ENCODE assay signal across 25 cellular contexts in genomic region chr1:77954521-77954920, GRCh38. TPM values are rescaled to one million over a fixed set of nuclear protein-coding genes. Genes with fewer than 3 reads are reported as not detected.
DNase-seq lines count a peak whose midpoint lies in the region; ATAC-seq, FAIRE-seq and TF ChIP-seq lines count a peak whose summit lies in the region.
"Had no signal": no experiment of that assay in that cellular context is flagged by ENCODE, and none has a peak within 500 bp of the region (broad histone marks: within the 10 kb centered on the region; RNA-seq: fewer than 3 reads in every experiment).

No MANE protein-coding gene starts in this region.

- H3K9me3 ChIP-seq in GM12878 (replicated peaks; ENCODE audit: control insufficient read depth, insufficient read depth, low read length) = no peaks in the 10 kb centered on the region
- no peaks in the 10 kb centered on the region for H3K9me3 ChIP-seq in testis
- H3K9me3 ChIP-seq: BLaER1 had no signal

- no peak overlapping the region for H3K4me3 Mint-ChIP-seq in activated T-cell treated with anti-CD3 and anti-CD28 coated beads, Interleukin-2, amount 50 U/mL, for 24 hours
- H3K4me3 Mint-ChIP-seq in activated T-cell treated with anti-CD3 and anti-CD28 coated beads, Interleukin-2, amount 50 U/mL, for 72 hours = no peak overlapping the region
- H3K4me3 Mint-ChIP-seq: CD8-positive, alpha-beta T cell; T-cell had no signal

- in situ Hi-C loops in GM12878 (cut with MboI) = no loop called here

- H3K4me1 Mint-ChIP-seq in activated T-cell treated with anti-CD3 and anti-CD28 coated beads, Interleukin-2, amount 50 U/mL, for 24 hours (ENCODE audit: low read depth) = peaks cover 44% of the 10 kb centered on the region
- H3K4me1 Mint-ChIP-seq in activated T-cell treated with anti-CD3 and anti-CD28 coated beads, Interleukin-2, amount 50 U/mL, for 72 hours (ENCODE audit: low read depth) = peaks cover 35% of the 10 kb centered on the region

- WGBS in GM12878 (ENCODE audit: insufficient coverage, insufficient replicate concordance, low lambda C conversion rate, missing lambda C conversion rate) = 98% methylated on average over 2 of the region's 2 CpGs
- 81 to 87% methylated on average over 2 of the region's 2 CpGs for WGBS in testis, 2 donors

- RAD21 ChIA-PET in GM12878 (lab: Charles Lee; ENCODE audit: unreplicated experiment) = interaction anchor here (1.7 kb wide), 1 partner anchor 21 kb away, joined by 3 read pairs; no protein-coding TSS in a partner anchor

- 0 out of 2 replicates have a peak, but pooled peaks cover under 1% of the 10 kb centered on the region for H4K20me1 ChIP-seq in GM12878 (ENCODE audit: control insufficient read depth, insufficient read depth)

- no peaks in the 10 kb centered on the region for H3K9me3 Mint-ChIP-seq in activated T-cell treated with anti-CD3 and anti-CD28 coated beads, Interleukin-2, amount 50 U/mL, for 24 hours
- no peaks in the 10 kb centered on the region for H3K9me3 Mint-ChIP-seq in activated T-cell treated with anti-CD3 and anti-CD28 coated beads, Interleukin-2, amount 50 U/mL, for 72 hours
- H3K9me3 Mint-ChIP-seq: CD8-positive, alpha-beta T cell; T-cell had no signal

- intact Hi-C loops in GM12878 (cut with micrococcal nuclease; ENCODE audit: unreplicated experiment) (no loop called here), testis (cut with DNase I; ENCODE audit: low total_unique reads) (no loop called here)

- no peak for TF ChIP-seq EP300 in GM12878 (IDR thresholded peaks at IDR 0.05; ENCODE audit: borderline replicate concordance in 1 of 2, control insufficient read depth in 1 of 2, low read depth in 2 of 2, low read length in 2 of 2)

- H3K27me3 ChIP-seq in GM12878 (replicated peaks in 1 of 2; ENCODE audit: control insufficient read depth in 2 of 2, insufficient read depth in 2 of 2, low read length in 1 of 2) (no peaks in the 10 kb centered on the region), testis (no peaks in the 10 kb centered on the region)
- H3K27me3 ChIP-seq: BLaER1 had no signal

- SMC1A ChIA-PET in GM12878 (lab: Charles Lee; ENCODE audit: uncharacterized antibody, unreplicated experiment) = interaction anchor here (0.9 to 4.8 kb wide), 4 partner anchors 7 to 51 kb away, joined by 3 to 15 read pairs (median 4); no protein-coding TSS in a partner anchor

- CTCF ChIA-PET in GM12878 (lab: Yijun Ruan, JAX) = interaction anchor here (0.8 to 2.1 kb wide), 3 partner anchors 13 to 178 kb away, joined by 3 to 5 read pairs (median 3); no protein-coding TSS in a partner anchor

- FAIRE-seq in GM12878 (lab: Jason Lieb, UNC) = no peak

- TF ChIP-seq POLR2A in GM12878 (IDR thresholded peaks at IDR 0.05; ENCODE audit: low read depth, low read length) (no peak), testis (IDR thresholded peaks at IDR 0.05) (no peak)

- H3K27ac ChIP-seq in GM12878 (ENCODE audit: control insufficient read depth, insufficient read depth) (no peak overlapping the region), testis (peak overlapping the region; percentile 15 to 63)
- H3K27ac ChIP-seq: 22Rv1, BLaER1 had no signal

- H3K4me1 ChIP-seq in GM12878 (ENCODE audit: control insufficient read depth, insufficient read depth, low read length) = peaks cover 16% of the 10 kb centered on the region
- H3K4me1 ChIP-seq in testis = peaks cover 6% of the 10 kb centered on the region

- DNase-seq in activated T-cell treated with anti-CD3 and anti-CD28 coated beads, Interleukin-2, amount 50 U/mL, for 24 hours = no peak
- DNase-seq in activated T-cell treated with anti-CD3 and anti-CD28 coated beads, Interleukin-2, amount 50 U/mL, for 72 hours = no peak
- DNase-seq in LHCN-M2 (ENCODE audit: low read depth) (peak; percentile 52), GM12878 (ENCODE audit: low read depth, low spot score) (no peak), testis (no peak), CD1c-positive myeloid dendritic cell (ENCODE audit: extremely low spot score) (no peak), medulla oblongata (ENCODE audit: extremely low spot score) (no peak)
- DNase-seq: ACHN; CD8-positive, alpha-beta T cell; DMS153; GF-D8; Kasumi-1; MM.1S; NCI-H1048; NCI-H1436; NCI-H1930; NCI-H510A treated with DMSO at 0.1 percent for 48 hours; NCI-H748 treated with DMSO at 0.1 percent for 48 hours; SIG-M5; T-cell had no signal

- TF ChIP-seq CTCF in GM12878 (IDR thresholded peaks at IDR 0.05 in 2 of 3, conservative IDR thresholded peaks at IDR 0.05 in 1 of 3; ENCODE audit: control insufficient read depth in 2 of 3, extremely low read depth in 1 of 3, insufficient read depth in 1 of 3, low read depth in 3 of 3, low read length in 3 of 3) (no peak), testis (IDR thresholded peaks at IDR 0.05) (no peak)

- H2AFZ ChIP-seq in GM12878 (ENCODE audit: control insufficient read depth, low read depth, low read length) = no peak overlapping the region

- no peak for TF ChIP-seq RAD21 in GM12878 (IDR thresholded peaks at IDR 0.05; ENCODE audit: insufficient read depth, low read depth, low read length)

- H3K79me2 ChIP-seq in GM12878 (ENCODE audit: control insufficient read depth, insufficient read depth, low read length) = peaks cover 7% of the 10 kb centered on the region

- H3K4me3 ChIP-seq in GM12878 (no peak overlapping the region), testis (no peak overlapping the region)
- H3K4me3 ChIP-seq: BLaER1 had no signal

- ATAC-seq in activated T-cell treated with anti-CD3 and anti-CD28 coated beads, Interleukin-2, amount 50 U/mL, for 72 hours (replicated peaks in 1 of 2) = no peak
- no peak for ATAC-seq in GM12878
- ATAC-seq in HG03378 (IDR thresholded peaks at IDR 0.05; ENCODE audit: unreplicated experiment) = no peak
- ATAC-seq: CD8-positive, alpha-beta T cell; HCT116; Panc1; T-cell had no signal

- H3K36me3 ChIP-seq in GM12878 (ENCODE audit: control insufficient read depth in 2 of 2, insufficient read depth in 2 of 2, low read length in 1 of 2) (peaks cover 3 to 48% of the 10 kb centered on the region in 2 experiments), testis (ENCODE audit: low read depth, missing control alignments) (no peaks in the 10 kb centered on the region)

- peaks cover 97% of the 10 kb centered on the region for H3K36me3 Mint-ChIP-seq in activated T-cell treated with anti-CD3 and anti-CD28 coated beads, Interleukin-2, amount 50 U/mL, for 24 hours (ENCODE audit: low read depth)
- peaks cover 4 to 45% of the 10 kb centered on the region in 2 donors for H3K36me3 Mint-ChIP-seq in activated T-cell treated with anti-CD3 and anti-CD28 coated beads, Interleukin-2, amount 50 U/mL, for 72 hours (ENCODE audit: insufficient read depth in 2 of 2)

- H3K4me2 ChIP-seq in GM12878 (ENCODE audit: control insufficient read depth, insufficient read depth) = no peak overlapping the region
- H3K4me2 ChIP-seq: BLaER1 had no signal

- H3K9ac ChIP-seq in GM12878 (ENCODE audit: control insufficient read depth, insufficient read depth, low read length) = no peak overlapping the region
- H3K9ac ChIP-seq: BLaER1 had no signal

- TSS peak; percentile 1 for BruUV-seq in GM12878 (replicated peaks; lab: Mats Ljungman, UMichigan)

- peak overlapping the region; percentile 29 for H3K27ac Mint-ChIP-seq in activated T-cell treated with anti-CD3 and anti-CD28 coated beads, Interleukin-2, amount 50 U/mL, for 24 hours
- H3K27ac Mint-ChIP-seq in activated T-cell treated with anti-CD3 and anti-CD28 coated beads, Interleukin-2, amount 50 U/mL, for 72 hours = no peak overlapping the region
- H3K27ac Mint-ChIP-seq: CD8-positive, alpha-beta T cell had no signal

- no peaks in the 10 kb centered on the region for H3K27me3 Mint-ChIP-seq in activated T-cell treated with anti-CD3 and anti-CD28 coated beads, Interleukin-2, amount 50 U/mL, for 24 hours
- no peaks in the 10 kb centered on the region for H3K27me3 Mint-ChIP-seq in activated T-cell treated with anti-CD3 and anti-CD28 coated beads, Interleukin-2, amount 50 U/mL, for 72 hours (ENCODE audit: low read depth)
- H3K27me3 Mint-ChIP-seq: T-cell had no signal

- POLR2A ChIA-PET in GM12878 (lab: Charles Lee) = no interaction called here

RNA-seq across cellular contexts. Expression of gene FUBP1, which starts 24.4 kb away (rescaled TPM):
- 100 to 1,000 TPM; 145 to 191 TPM for total RNA-seq in activated T-cell treated with anti-CD3 and anti-CD28 coated beads, Interleukin-2, amount 50 U/mL, for 72 hours
- total RNA-seq in LHCN-M2 (2014; rRNA removed) (92.9 and 105 TPM in 2 replicates), GM12878 (2014; rRNA removed) (186 and 207 TPM in 2 replicates), GM12878 (2014; rRNA removed; fragmentation: Illumina TruSeq; extraction: Trizol) (244 and 247 TPM in 2 replicates), GM12878 (2021) (184 and 196 TPM in 2 replicates), testis (100 to 1,000 TPM; 141 to 160 TPM)
- 55.3 TPM for polyA plus RNA-seq in LHCN-M2 (2012)
- 1,069 and 1,115 TPM in 2 replicates for total RNA-seq in GM12878 (2013; cell fraction: nucleolus; rRNA removed)
- 100 TPM for polyA plus RNA-seq in GM12878 (2011; ENCODE audit: low read depth)
- polyA plus RNA-seq in GM12878 (2011; rRNA removed) (343 and 471 TPM in 2 replicates), GM12878 (2014; fragmentation: Illumina TruSeq; extraction: Trizol) (209 and 221 TPM in 2 replicates), GM12878 (2014; fragmentation: Nextera tagmentation; extraction: Ambion mirVana) (100 to 1,000 TPM; 110 to 114 TPM), GM12878 (2014; rRNA removed) (219 and 248 TPM in 2 replicates), GM12878 (2016; fragmentation: Nextera tagmentation; extraction: Ambion mirVana) (100 to 1,000 TPM; 136 to 142 TPM), testis (ENCODE audit: insufficient read depth, low read depth, low replicate concordance) (83.7 TPM)
- 135 and 172 TPM in 2 replicates for polyA plus RNA-seq in GM12878 (2011; cell fraction: cytosol; rRNA removed)
- polyA plus RNA-seq in GM12878 (2011; cell fraction: nucleus; rRNA removed) = 1,076 and 1,106 TPM in 2 replicates
- 110 and 134 TPM in 2 replicates for polyA plus RNA-seq in GM12878 (2012)
- 206 and 246 TPM in 2 replicates for polyA minus RNA-seq in GM12878 (2011; rRNA and poly(A)+ RNA removed)
- polyA minus RNA-seq in GM12878 (2011; cell fraction: cytosol; rRNA and poly(A)+ RNA removed) = 89.7 and 89.8 TPM in 2 replicates
- polyA minus RNA-seq in GM12878 (2011; cell fraction: nucleus; rRNA and poly(A)+ RNA removed) = 400 and 534 TPM in 2 replicates

RNA-seq across cellular contexts. Expression of gene DNAJB4, which starts 50.2 kb away (rescaled TPM):
- total RNA-seq in activated T-cell treated with anti-CD3 and anti-CD28 coated beads, Interleukin-2, amount 50 U/mL, for 72 hours = 10 to 100 TPM in 1 of 2 donors, 1 to 10 TPM in 1; 9.6 to 14.0 TPM
- total RNA-seq in LHCN-M2 (2014; rRNA removed) = 229 and 269 TPM in 2 replicates
- polyA plus RNA-seq in LHCN-M2 (2012) = 130 TPM
- 19.7 and 20.8 TPM in 2 replicates for total RNA-seq in GM12878 (2013; cell fraction: nucleolus; rRNA removed)
- 5.3 and 6.9 TPM in 2 replicates for total RNA-seq in GM12878 (2014; rRNA removed)
- total RNA-seq in GM12878 (2014; rRNA removed; fragmentation: Illumina TruSeq; extraction: Trizol) = 6.2 and 6.5 TPM in 2 replicates
- 7.3 and 7.6 TPM in 2 replicates for total RNA-seq in GM12878 (2021)
- polyA plus RNA-seq in GM12878 (2011; ENCODE audit: low read depth) = 1.5 TPM
- 6.6 and 13.6 TPM in 2 replicates for polyA plus RNA-seq in GM12878 (2011; rRNA removed)
- 2.0 TPM in 2 replicates for polyA plus RNA-seq in GM12878 (2011; cell fraction: cytosol; rRNA removed)
- polyA plus RNA-seq in GM12878 (2011; cell fraction: nucleus; rRNA removed) = 6.0 and 6.3 TPM in 2 replicates
- polyA plus RNA-seq in GM12878 (2012) = 4.4 and 7.0 TPM in 2 replicates
- 6.5 and 8.8 TPM in 2 replicates for polyA plus RNA-seq in GM12878 (2014; fragmentation: Illumina TruSeq; extraction: Trizol)
- 1 to 10 TPM; 3.8 to 5.1 TPM for polyA plus RNA-seq in GM12878 (2014; fragmentation: Nextera tagmentation; extraction: Ambion mirVana)
- 5.9 and 8.1 TPM in 2 replicates for polyA plus RNA-seq in GM12878 (2014; rRNA removed)
- polyA plus RNA-seq in GM12878 (2016; fragmentation: Nextera tagmentation; extraction: Ambion mirVana) = 10 to 100 TPM; 10.1 to 10.5 TPM
- polyA minus RNA-seq in GM12878 (2011; rRNA and poly(A)+ RNA removed) = 5.0 and 7.6 TPM in 2 replicates
- 1.9 and 2.7 TPM in 2 replicates for polyA minus RNA-seq in GM12878 (2011; cell fraction: cytosol; rRNA and poly(A)+ RNA removed)
- polyA minus RNA-seq in GM12878 (2011; cell fraction: nucleus; rRNA and poly(A)+ RNA removed) = 6.5 and 15.7 TPM in 2 replicates
- 10 to 100 TPM; 21.1 to 24.7 TPM for total RNA-seq in testis
- polyA plus RNA-seq in testis (ENCODE audit: insufficient read depth, low read depth, low replicate concordance) = 33.4 TPM
